Comparison of ENCODE assay signal across 17 cellular contexts in the genomic region with DNA sequence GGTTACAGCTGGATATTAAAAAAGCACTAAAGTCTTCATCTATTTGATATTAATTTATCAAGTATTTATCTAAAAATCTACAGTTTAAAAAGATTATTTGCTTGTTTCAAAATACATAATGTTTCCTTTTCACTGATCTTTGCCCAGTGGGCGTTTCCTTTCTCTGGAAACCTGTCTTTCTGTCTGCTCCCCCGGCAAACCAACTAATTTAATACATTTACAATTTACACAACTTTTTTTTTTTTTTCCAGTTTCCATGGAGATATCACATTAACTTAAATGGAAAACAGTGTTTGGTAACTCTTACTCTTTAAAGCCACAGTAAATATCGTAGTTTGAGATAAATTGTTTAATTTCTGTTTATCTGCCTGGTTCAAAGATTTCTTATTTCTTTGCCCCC. TPM values are rescaled to one million over a fixed set of nuclear protein-coding genes. Genes with fewer than 3 reads are reported as not detected.
DNase-seq lines count a peak whose midpoint lies in the region; ATAC-seq, FAIRE-seq and TF ChIP-seq lines count a peak whose summit lies in the region.
"Had no signal": no experiment of that assay in that cellular context is flagged by ENCODE, and none has a peak within 500 bp of the region (broad histone marks: within the 10 kb centered on the region; RNA-seq: fewer than 3 reads in every experiment).

No MANE protein-coding gene starts in this region.

- POLR2A ChIA-PET in A549 (lab: Yijun Ruan, JAX) = no interaction called here

- WGBS in A549 (ENCODE audit: missing lambda C conversion rate) = 2% methylated on average over 3 of the region's 3 CpGs
- 68 to 84% methylated on average over 3 of the region's 3 CpGs for WGBS in tibial nerve, 2 donors

- no peaks in the 10 kb centered on the region for H3K27me3 ChIP-seq in neural cell (ENCODE audit: insufficient read depth, low read depth, low read length)
- H3K27me3 ChIP-seq in tibial nerve = peaks cover 0 to 5% of the 10 kb centered on the region in 2 donors
- no peaks in the 10 kb centered on the region for H3K27me3 ChIP-seq in osteoblast (ENCODE audit: insufficient read depth, low read length)

- no peak for TF ChIP-seq EP300 in A549 (IDR thresholded peaks at IDR 0.05)
- TF ChIP-seq EP300 in neural cell (conservative IDR thresholded peaks at IDR 0.05; ENCODE audit: poor library complexity, severe bottlenecking) = no peak
- TF ChIP-seq EP300 in tibial nerve (IDR thresholded peaks at IDR 0.05) = no peak

- H3K9ac ChIP-seq in neural cell (ENCODE audit: low read length) = no peak overlapping the region

- FAIRE-seq in A549 (lab: Jason Lieb, UNC) = no peak
- peak; percentile 35 for FAIRE-seq in RCC 7860 (lab: Jason Lieb, UNC)

- H3K27ac ChIP-seq in A549 (peak overlapping the region; percentile 58 to 60; a peak in 5 of 6 replicates), neural cell (ENCODE audit: low read length) (no peak overlapping the region), tibial nerve (peak overlapping the region in 1 of 4 donors; percentile 43), osteoblast (ENCODE audit: low read depth, low read length) (no peak overlapping the region)

- peak overlapping the region; percentile 69 for H3K4me2 ChIP-seq in A549
- no peak overlapping the region for H3K4me2 ChIP-seq in neural cell (ENCODE audit: low read length)
- H3K4me2 ChIP-seq in osteoblast (ENCODE audit: insufficient read depth, low read length) = no peak overlapping the region

- ATAC-seq in A549 = no peak
- ATAC-seq in HG03520 (IDR thresholded peaks at IDR 0.05; ENCODE audit: unreplicated experiment) = no peak

- H3K36me3 ChIP-seq in neural cell (ENCODE audit: insufficient read depth, low read length) (no peaks in the 10 kb centered on the region), tibial nerve (no peaks in the 10 kb centered on the region), osteoblast (ENCODE audit: insufficient read depth, low read length) (no peaks in the 10 kb centered on the region)

- no peak for DNase-seq in A549 (ENCODE audit: low read depth in 1 of 2, low spot score in 1 of 2)
- no peak for DNase-seq in RCC 7860 (ENCODE audit: low spot score)
- DNase-seq in epithelial cell of proximal tubule (ENCODE audit: low read depth) = no peak
- DNase-seq in activated CD4-positive, CD25-positive, alpha-beta regulatory T cell treated with anti-CD3 and anti-CD28 coated beads, Interleukin-2, amount 50 U/mL, for 72 hours = no peak
- no peak for DNase-seq in tibial nerve (ENCODE audit: low spot score in 2 of 2)
- DNase-seq in osteoblast (ENCODE audit: insufficient read length, low spot score, missing footprints) = no peak
- DNase-seq: AML-193; CD4-positive, CD25-positive, alpha-beta regulatory T cell; DMS53; H7; NCI-H2029 treated with DMSO at 0.1 percent for 48 hours; NCI-H524; NK-92 treated with Interleukin-12 subunit alpha and Interleukin-12 subunit beta, amount 100 ng/mL, for 24 hours had no signal

- TF ChIP-seq CTCF in A549 (IDR thresholded peaks at IDR 0.05) (no peak), epithelial cell of proximal tubule (conservative IDR thresholded peaks at IDR 0.05; ENCODE audit: low read depth, low read length) (no peak), neural cell (IDR thresholded peaks at IDR 0.05; ENCODE audit: poor library complexity, severe bottlenecking) (no peak), tibial nerve (IDR thresholded peaks at IDR 0.05) (no peak), osteoblast (IDR thresholded peaks at IDR 0.05; ENCODE audit: extremely low read depth, low read depth, low read length) (no peak)

- H4K20me1 ChIP-seq in neural cell (ENCODE audit: insufficient read depth) (no peaks in the 10 kb centered on the region), osteoblast (ENCODE audit: insufficient read depth, low read length) (no peaks in the 10 kb centered on the region)

- H2AFZ ChIP-seq in neural cell (ENCODE audit: low read depth, low read length) (no peak overlapping the region), osteoblast (ENCODE audit: low read length) (no peak overlapping the region)

- TF ChIP-seq POLR2A in A549 (IDR thresholded peaks at IDR 0.05; ENCODE audit: low read length) (no peak), tibial nerve (IDR thresholded peaks at IDR 0.05) (no peak)

- H3F3A ChIP-seq in neural cell (ENCODE audit: insufficient read depth, low read length, poor library complexity, severe bottlenecking) = no peaks in the 10 kb centered on the region

- H3K4me3 ChIP-seq in A549 (0 out of 3 replicates have a peak overlapping the region, but pooled peaks have one; percentile 16), epithelial cell of proximal tubule (ENCODE audit: low read depth, low read length) (peak overlapping the region; percentile 19), neural cell (ENCODE audit: low read length) (peak overlapping the region; percentile 22), tibial nerve (no peak overlapping the region), osteoblast (ENCODE audit: insufficient read depth, low read length) (no peak overlapping the region)

- H3K79me2 ChIP-seq in neural cell (replicated peaks; ENCODE audit: insufficient read depth, low read length) (peaks cover 54% of the 10 kb centered on the region), osteoblast (ENCODE audit: insufficient read depth, low read length) (peaks cover 56% of the 10 kb centered on the region)

- H3K9me3 ChIP-seq in A549 (no peaks in the 10 kb centered on the region), neural cell (ENCODE audit: low read length) (no peaks in the 10 kb centered on the region), tibial nerve (no peaks in the 10 kb centered on the region), osteoblast (ENCODE audit: low read depth, low read length) (no peaks in the 10 kb centered on the region)

- H3K9me2 ChIP-seq in neural cell (ENCODE audit: insufficient read depth, low read length) = no peaks in the 10 kb centered on the region

- CTCF ChIA-PET in A549 (lab: Yijun Ruan, JAX) = no interaction called here

- H3K4me1 ChIP-seq in A549 (peaks cover 30% of the 10 kb centered on the region; the same call in 2 of the 3 replicates), tibial nerve (peaks cover 0 to 31% (median 3%) of the 10 kb centered on the region in 4 donors), osteoblast (ENCODE audit: insufficient read depth, low read length) (peaks cover 38% of the 10 kb centered on the region)

- no peak for TF ChIP-seq RAD21 in A549 (conservative IDR thresholded peaks at IDR 0.05 in 1 of 2, IDR thresholded peaks at IDR 0.05 in 1 of 2)
- TF ChIP-seq RAD21 in neural cell (conservative IDR thresholded peaks at IDR 0.05) = no peak

TF ChIP-seq in A549, 52 proteins besides CTCF, POLR2A, EP300 and RAD21 (continues in another document):
- TF ChIP-seq NR3C1 (IDR thresholded peaks at IDR 0.05) = no peak
- TF ChIP-seq JUNB (IDR thresholded peaks at IDR 0.05) = no peak
- no peak for TF ChIP-seq CHD4 (IDR thresholded peaks at IDR 0.05; ENCODE audit: borderline replicate concordance)
- no peak for TF ChIP-seq NPAS2 (CRISPR knock-in tag; IDR thresholded peaks at IDR 0.05; ENCODE audit: borderline replicate concordance)
- TF ChIP-seq ELK1 (IDR thresholded peaks at IDR 0.05; ENCODE audit: low read depth, low read length) = no peak
- no peak for TF ChIP-seq SMC3 (IDR thresholded peaks at IDR 0.05)
- no peak for TF ChIP-seq FOSB (CRISPR knock-in tag; IDR thresholded peaks at IDR 0.05)
- TF ChIP-seq RFX5 (IDR thresholded peaks at IDR 0.05) = no peak

TF ChIP-seq in neural cell, 6 proteins besides CTCF, POLR2A, EP300 and RAD21:
- TF ChIP-seq SMC3 (conservative IDR thresholded peaks at IDR 0.05; ENCODE audit: poor library complexity) (no peak), POLR2AphosphoS5 (IDR thresholded peaks at IDR 0.05) (no peak), MXI1 (conservative IDR thresholded peaks at IDR 0.05; ENCODE audit: poor library complexity, severe bottlenecking) (no peak), TAF1 (IDR thresholded peaks at IDR 0.05; ENCODE audit: low read depth) (no peak), EZH2 (IDR thresholded peaks at IDR 0.05; ENCODE audit: borderline replicate concordance, insufficient read depth, low read length, poor library complexity, severe bottlenecking) (no peak)
- TF ChIP-seq, protein P1, sequence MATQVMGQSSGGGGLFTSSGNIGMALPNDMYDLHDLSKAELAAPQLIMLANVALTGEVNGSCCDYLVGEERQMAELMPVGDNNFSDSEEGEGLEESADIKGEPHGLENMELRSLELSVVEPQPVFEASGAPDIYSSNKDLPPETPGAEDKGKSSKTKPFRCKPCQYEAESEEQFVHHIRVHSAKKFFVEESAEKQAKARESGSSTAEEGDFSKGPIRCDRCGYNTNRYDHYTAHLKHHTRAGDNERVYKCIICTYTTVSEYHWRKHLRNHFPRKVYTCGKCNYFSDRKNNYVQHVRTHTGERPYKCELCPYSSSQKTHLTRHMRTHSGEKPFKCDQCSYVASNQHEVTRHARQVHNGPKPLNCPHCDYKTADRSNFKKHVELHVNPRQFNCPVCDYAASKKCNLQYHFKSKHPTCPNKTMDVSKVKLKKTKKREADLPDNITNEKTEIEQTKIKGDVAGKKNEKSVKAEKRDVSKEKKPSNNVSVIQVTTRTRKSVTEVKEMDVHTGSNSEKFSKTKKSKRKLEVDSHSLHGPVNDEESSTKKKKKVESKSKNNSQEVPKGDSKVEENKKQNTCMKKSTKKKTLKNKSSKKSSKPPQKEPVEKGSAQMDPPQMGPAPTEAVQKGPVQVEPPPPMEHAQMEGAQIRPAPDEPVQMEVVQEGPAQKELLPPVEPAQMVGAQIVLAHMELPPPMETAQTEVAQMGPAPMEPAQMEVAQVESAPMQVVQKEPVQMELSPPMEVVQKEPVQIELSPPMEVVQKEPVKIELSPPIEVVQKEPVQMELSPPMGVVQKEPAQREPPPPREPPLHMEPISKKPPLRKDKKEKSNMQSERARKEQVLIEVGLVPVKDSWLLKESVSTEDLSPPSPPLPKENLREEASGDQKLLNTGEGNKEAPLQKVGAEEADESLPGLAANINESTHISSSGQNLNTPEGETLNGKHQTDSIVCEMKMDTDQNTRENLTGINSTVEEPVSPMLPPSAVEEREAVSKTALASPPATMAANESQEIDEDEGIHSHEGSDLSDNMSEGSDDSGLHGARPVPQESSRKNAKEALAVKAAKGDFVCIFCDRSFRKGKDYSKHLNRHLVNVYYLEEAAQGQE (IDR thresholded peaks at IDR 0.05; ENCODE audit: borderline replicate concordance) = no peak

RNA-seq across cellular contexts. Expression of gene GPC6, which starts 5.3 kb away (rescaled TPM):
- polyA plus RNA-seq in A549 (2011; rRNA removed) = 14.4 and 14.5 TPM in 2 replicates
- polyA plus RNA-seq in A549 (2012; cell fraction: cytosol; rRNA removed) = 1.8 and 2.3 TPM in 2 replicates
- 2.0 and 2.3 TPM in 2 replicates for polyA plus RNA-seq in A549 (2012; cell fraction: nucleus; rRNA removed)
- polyA plus RNA-seq in A549 (2017; fragmentation: RNase III; extraction: RNeasy Plus Mini Kit Qiagen cat#74134 plus additional on column Dnase treatment) = 6.6 to 9.0 TPM (median 8.0 TPM) in 3 replicates
- polyA minus RNA-seq in A549 (2011; rRNA and poly(A)+ RNA removed) = 38.8 and 40.3 TPM in 2 replicates
- total RNA-seq in epithelial cell of proximal tubule = 10.2 and 18.7 TPM in 2 replicates
- 8.3 and 9.0 TPM in 2 replicates for polyA plus RNA-seq in neural cell
- 49.2 and 57.9 TPM in 2 replicates for polyA minus RNA-seq in neural cell
- total RNA-seq in tibial nerve = 10 to 100 TPM; 21.9 to 39.5 (median 29.8) TPM
- total RNA-seq in osteoblast = 77.8 and 98.1 TPM in 2 replicates
- total RNA-seq: CD4-positive, CD25-positive, alpha-beta regulatory T cell; HT-29 had no signal
- polyA plus RNA-seq: CD4-positive, CD25-positive, alpha-beta regulatory T cell; IgD-negative memory B cell had no signal

Comparison
In these comparisons a context has a peak if more than half of its experiments do, and no peak if none do; other contexts are left out.
1. H3K27ac ChIP-seq: peak in A549 (2 of 2); none in neural cell (single experiment) and osteoblast (single experiment).
2. H3K4me3 ChIP-seq: peak in A549 (single experiment), epithelial cell of proximal tubule (single experiment) and neural cell (single experiment); none in tibial nerve (0 of 4) and osteoblast (single experiment).